In the genomic region with DNA sequence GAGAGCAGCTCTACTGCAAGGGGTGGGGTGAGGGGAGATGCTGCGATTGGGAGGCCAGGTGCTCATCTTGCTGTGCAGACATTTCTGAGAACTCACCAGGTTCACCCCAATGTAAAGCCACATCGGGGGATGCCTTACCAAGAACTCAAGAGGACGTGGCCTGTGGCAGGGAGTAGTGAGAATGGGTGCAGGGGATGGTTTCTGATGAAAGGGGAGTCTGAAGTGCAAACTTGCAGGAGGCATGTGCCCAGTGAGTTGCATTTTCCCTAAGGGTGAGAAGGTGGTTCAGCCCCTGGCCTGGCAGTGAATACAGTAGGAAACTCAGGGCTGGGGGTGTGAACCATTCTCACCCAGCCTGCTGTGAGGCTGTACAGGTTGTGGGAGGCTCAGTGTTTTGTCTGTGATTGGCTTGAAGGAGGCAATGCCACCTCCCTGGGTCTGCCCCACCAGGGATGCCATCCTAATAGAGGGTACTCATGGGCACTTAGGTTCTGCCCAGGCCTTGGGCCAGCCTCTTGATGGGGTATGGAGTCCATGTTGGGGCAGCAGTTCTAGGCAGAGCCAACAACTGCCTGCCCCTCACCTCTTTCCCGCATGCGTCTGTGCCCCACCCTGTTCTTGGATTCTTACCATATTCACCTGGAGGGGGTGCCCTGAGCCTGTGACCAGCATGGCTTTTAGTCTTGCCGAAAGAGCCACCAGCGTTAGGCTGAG, we compare ENCODE assay signal across 11 cellular contexts. TPM values are rescaled to one million over a fixed set of nuclear protein-coding genes. Genes with fewer than 3 reads are reported as not detected.
DNase-seq lines count a peak whose midpoint lies in the region; ATAC-seq and TF ChIP-seq lines count a peak whose summit lies in the region.
"Had no signal": no experiment of that assay in that cellular context is flagged by ENCODE, and none has a peak within 500 bp of the region (broad histone marks: within the 10 kb centered on the region; RNA-seq: fewer than 3 reads in every experiment).

No MANE protein-coding gene starts in this region.

- no peaks in the 10 kb centered on the region for H3K9me3 Mint-ChIP-seq in activated T-helper 1 cell treated with anti-CD3 and anti-CD28 coated beads, Interleukin-12 subunit alpha, Interleukin-12 subunit beta, Interleukin-2, Interleukin-4 antibody, amounts not matched to agents 30 ng/mL and 10 ng/mL and 1 ng/mL, durations not matched to agents 14 hours and 24 hours and 36 hours
- no peaks in the 10 kb centered on the region for H3K9me3 Mint-ChIP-seq in natural killer cell

- peaks cover 39% of the 10 kb centered on the region for H3K4me1 ChIP-seq in left ventricle myocardium inferior

- no peaks in the 10 kb centered on the region for H3K27me3 ChIP-seq in left ventricle myocardium inferior (ENCODE audit: low read depth)

- no peak for TF ChIP-seq CTCF in natural killer cell (IDR thresholded peaks at IDR 0.05)
- no peak for TF ChIP-seq CTCF in left ventricle myocardium inferior (IDR thresholded peaks at IDR 0.05; ENCODE audit: borderline replicate concordance)

- no peaks in the 10 kb centered on the region for H3K9me3 ChIP-seq in left ventricle myocardium inferior (replicated peaks)
- H3K9me3 ChIP-seq: mucosa of descending colon had no signal

- intact Hi-C loops in activated T-helper 1 cell treated with anti-CD3 and anti-CD28 coated beads, Interleukin-12 subunit alpha, Interleukin-12 subunit beta, Interleukin-2, Interleukin-4 antibody, amounts not matched to agents 30 ng/mL and 10 ng/mL and 1 ng/mL, durations not matched to agents 14 hours and 24 hours and 36 hours (cut with micrococcal nuclease): loop anchor here (1.0 to 5.0 kb wide), 5 partner anchors 15 to 812 kb away; partner anchors contain the start of genes DOCK3 and MANF
- intact Hi-C loops in natural killer cell (cut with micrococcal nuclease): loop anchor here (2.0 to 10.0 kb wide), 5 partner anchors 15 to 811 kb away; partner anchors contain the start of gene MANF
- intact Hi-C loops in left ventricle myocardium inferior (cut with micrococcal nuclease): no loop called here

- H3K27ac ChIP-seq in left ventricle myocardium inferior (replicated peaks): no peak overlapping the region

- ATAC-seq in natural killer cell (peak in 1 of 3 donors; percentile 12), GM18520 (IDR thresholded peaks at IDR 0.05; ENCODE audit: unreplicated experiment) (no peak), HG02840 (IDR thresholded peaks at IDR 0.05; ENCODE audit: low FRiP score, unreplicated experiment) (no peak)
- ATAC-seq: mucosa of descending colon had no signal

- H3K36me3 ChIP-seq in left ventricle myocardium inferior: peaks cover 35% of the 10 kb centered on the region

- no peaks in the 10 kb centered on the region for H3K27me3 Mint-ChIP-seq in activated T-helper 1 cell treated with anti-CD3 and anti-CD28 coated beads, Interleukin-12 subunit alpha, Interleukin-12 subunit beta, Interleukin-2, Interleukin-4 antibody, amounts not matched to agents 30 ng/mL and 10 ng/mL and 1 ng/mL, durations not matched to agents 14 hours and 24 hours and 36 hours (ENCODE audit: insufficient read depth)
- H3K27me3 Mint-ChIP-seq in natural killer cell (ENCODE audit: low read depth in 2 of 2): no peaks in the 10 kb centered on the region

- H3K4me1 Mint-ChIP-seq in activated T-helper 1 cell treated with anti-CD3 and anti-CD28 coated beads, Interleukin-12 subunit alpha, Interleukin-12 subunit beta, Interleukin-2, Interleukin-4 antibody, amounts not matched to agents 30 ng/mL and 10 ng/mL and 1 ng/mL, durations not matched to agents 14 hours and 24 hours and 36 hours (ENCODE audit: low read depth): peaks cover 78% of the 10 kb centered on the region
- H3K4me1 Mint-ChIP-seq in natural killer cell: peaks cover 46 to 72% of the 10 kb centered on the region in 2 donors

- H3K36me3 Mint-ChIP-seq in activated T-helper 1 cell treated with anti-CD3 and anti-CD28 coated beads, Interleukin-12 subunit alpha, Interleukin-12 subunit beta, Interleukin-2, Interleukin-4 antibody, amounts not matched to agents 30 ng/mL and 10 ng/mL and 1 ng/mL, durations not matched to agents 14 hours and 24 hours and 36 hours (ENCODE audit: low read depth): peaks cover 37% of the 10 kb centered on the region
- no peaks in the 10 kb centered on the region for H3K36me3 Mint-ChIP-seq in natural killer cell

- no peak overlapping the region for H3K4me3 ChIP-seq in left ventricle myocardium inferior
- H3K4me3 ChIP-seq: mucosa of descending colon had no signal

- DNase-seq in T-helper 9 cell (peak; percentile 9), natural killer cell (no peak), left ventricle myocardium inferior (no peak), COLO668 (lab: John Stamatoyannopoulos, UW; ENCODE audit: unreplicated experiment) (no peak)
- DNase-seq in activated T-helper 1 cell treated with anti-CD3 and anti-CD28 coated beads, Interleukin-12 subunit alpha, Interleukin-12 subunit beta, Interleukin-2, Interleukin-4 antibody, amounts not matched to agents 30 ng/mL and 10 ng/mL and 1 ng/mL, durations not matched to agents 14 hours and 24 hours and 36 hours (ENCODE audit: low spot score): peak; percentile 84
- DNase-seq in stimulated activated CD8-positive, alpha-beta memory T cell treated with anti-CD3 and anti-CD28 coated beads, Interleukin-7, amount 100 ng/mL, for 48 hours (ENCODE audit: extremely low read depth in 1 of 2, low read depth in 1 of 2): peak; percentile 73 to 92
- DNase-seq: DMS153, GOT3 had no signal

- H3K4me3 Mint-ChIP-seq in activated T-helper 1 cell treated with anti-CD3 and anti-CD28 coated beads, Interleukin-12 subunit alpha, Interleukin-12 subunit beta, Interleukin-2, Interleukin-4 antibody, amounts not matched to agents 30 ng/mL and 10 ng/mL and 1 ng/mL, durations not matched to agents 14 hours and 24 hours and 36 hours: peak overlapping the region; percentile 97
- H3K4me3 Mint-ChIP-seq in natural killer cell: peak overlapping the region; percentile 78

- peak overlapping the region; percentile 97 for H3K27ac Mint-ChIP-seq in activated T-helper 1 cell treated with anti-CD3 and anti-CD28 coated beads, Interleukin-12 subunit alpha, Interleukin-12 subunit beta, Interleukin-2, Interleukin-4 antibody, amounts not matched to agents 30 ng/mL and 10 ng/mL and 1 ng/mL, durations not matched to agents 14 hours and 24 hours and 36 hours
- peak overlapping the region; percentile 88 to 95 for H3K27ac Mint-ChIP-seq in natural killer cell

RNA-seq across cellular contexts. Expression of gene HEMK1, which starts 4.4 kb away (rescaled TPM):
- 54.1 and 58.0 TPM in 2 replicates for total RNA-seq in activated T-helper 1 cell treated with anti-CD3 and anti-CD28 coated beads, Interleukin-12 subunit alpha, Interleukin-12 subunit beta, Interleukin-2, Interleukin-4 antibody, amounts not matched to agents 30 ng/mL and 10 ng/mL and 1 ng/mL, durations not matched to agents 14 hours and 24 hours and 36 hours
- total RNA-seq in natural killer cell (10 to 100 TPM; 20.5 to 29.3 (median 28.2) TPM), left ventricle myocardium inferior (16.1 TPM)

RNA-seq across cellular contexts. Expression of gene C3orf18, which starts 6.2 kb away (rescaled TPM):
- total RNA-seq in activated T-helper 1 cell treated with anti-CD3 and anti-CD28 coated beads, Interleukin-12 subunit alpha, Interleukin-12 subunit beta, Interleukin-2, Interleukin-4 antibody, amounts not matched to agents 30 ng/mL and 10 ng/mL and 1 ng/mL, durations not matched to agents 14 hours and 24 hours and 36 hours: 21.5 and 21.9 TPM in 2 replicates
- total RNA-seq in natural killer cell: 10 to 100 TPM in 2 of 3 donors, 1 to 10 TPM in 1; 7.5 to 15.3 (median 11.7) TPM
- 57.2 TPM for total RNA-seq in left ventricle myocardium inferior

RNA-seq across cellular contexts. Expression of gene CISH, which starts 37.9 kb away (rescaled TPM):
- 334 and 341 TPM in 2 replicates for total RNA-seq in activated T-helper 1 cell treated with anti-CD3 and anti-CD28 coated beads, Interleukin-12 subunit alpha, Interleukin-12 subunit beta, Interleukin-2, Interleukin-4 antibody, amounts not matched to agents 30 ng/mL and 10 ng/mL and 1 ng/mL, durations not matched to agents 14 hours and 24 hours and 36 hours
- total RNA-seq in natural killer cell: 10 to 100 TPM in 2 of 3 donors, 1 to 10 TPM in 1; 2.4 to 23.6 (median 11.3) TPM
- total RNA-seq in left ventricle myocardium inferior: 16.6 TPM

RNA-seq across cellular contexts. Expression of gene MAPKAPK3, which starts 43.2 kb away (rescaled TPM):
- total RNA-seq in activated T-helper 1 cell treated with anti-CD3 and anti-CD28 coated beads, Interleukin-12 subunit alpha, Interleukin-12 subunit beta, Interleukin-2, Interleukin-4 antibody, amounts not matched to agents 30 ng/mL and 10 ng/mL and 1 ng/mL, durations not matched to agents 14 hours and 24 hours and 36 hours: 191 and 201 TPM in 2 replicates
- 10 to 100 TPM; 48.0 to 57.7 (median 49.3) TPM for total RNA-seq in natural killer cell
- total RNA-seq in left ventricle myocardium inferior: 359 TPM

Comparison
In these comparisons a context has a peak if more than half of its experiments do, and no peak if none do; other contexts are left out.
1. DNase-seq: peak in T-helper 9 cell (single experiment), activated T-helper 1 cell treated with anti-CD3 and anti-CD28 coated beads, Interleukin-12 subunit alpha, Interleukin-12 subunit beta, Interleukin-2, Interleukin-4 antibody, amounts not matched to agents 30 ng/mL and 10 ng/mL and 1 ng/mL, durations not matched to agents 14 hours and 24 hours and 36 hours (single experiment) and stimulated activated CD8-positive, alpha-beta memory T cell treated with anti-CD3 and anti-CD28 coated beads, Interleukin-7, amount 100 ng/mL, for 48 hours (2 of 2); none in natural killer cell (single experiment), left ventricle myocardium inferior (single experiment) and COLO668 (single experiment).
2. RNA of gene CISH, which starts 37.9 kb away (total RNA-seq): 334 to 341 TPM in activated T-helper 1 cell treated with anti-CD3 and anti-CD28 coated beads, Interleukin-12 subunit alpha, Interleukin-12 subunit beta, Interleukin-2, Interleukin-4 antibody, amounts not matched to agents 30 ng/mL and 10 ng/mL and 1 ng/mL, durations not matched to agents 14 hours and 24 hours and 36 hours; 16.6 TPM in left ventricle myocardium inferior (single experiment) and 2.4 to 23.6 TPM in natural killer cell; every median in the first group is over 10 times any median in the second.